35 cellular contexts compared by ENCODE assay signal in genomic region chr9:29548436-29548835, GRCh38.
"Had no signal": no experiment of that assay in that cellular context is flagged by ENCODE, and none has a peak within 500 bp of the region (broad histone marks: within the 10 kb centered on the region; RNA-seq: fewer than 3 reads in every experiment).

No MANE protein-coding gene starts in this region.

- DNase-seq: activated CD4-positive, alpha-beta memory T cell treated with anti-CD3 and anti-CD28 coated beads, Interleukin-2, amount 10 ng/mL, durations not matched to agents 7 days and 5 days; activated CD4-positive, alpha-beta T cell treated with anti-CD3 and anti-CD28 coated beads for 1 hour; activated CD4-positive, alpha-beta T cell treated with anti-CD3 and anti-CD28 coated beads for 48 hours; activated CD4-positive, CD25-positive, alpha-beta regulatory T cell; activated CD8-positive, alpha-beta memory T cell treated with anti-CD3 and anti-CD28 coated beads for 24 hours; activated CD8-positive, alpha-beta memory T cell treated with anti-CD3 and anti-CD28 coated beads, Interleukin-2, amount 10 ng/mL, durations not matched to agents 7 days and 5 days; activated CD8-positive, alpha-beta memory T cell treated with anti-CD3 and anti-CD28 coated beads, Interleukin-2, amount 50 U/mL, for 48 hours; activated effector memory CD4-positive, alpha-beta T cell treated with Interleukin-2 at 50 U/mL for 16 hours; activated naive CD4-positive, alpha-beta T cell treated with anti-CD3 and anti-CD28 coated beads, Interleukin-2, amount 10 ng/mL, durations not matched to agents 7 days and 5 days; activated naive CD8-positive, alpha-beta T cell treated with anti-CD3 and anti-CD28 coated beads, Interleukin-2, amount 50 U/mL, for 24 hours; activated T-cell treated with anti-CD3 and anti-CD28 coated beads, Interleukin-2, amount 50 U/mL, for 48 hours; amygdala; caudate nucleus; NCI-H1048; NCI-H1105 treated with DMSO at 0.1 percent for 48 hours; NCI-H1436; NCI-H1694 treated with DMSO at 0.1 percent for 48 hours; NCI-H2029; NCI-H2171; NCI-H510A; NCI-H526; NCI-H748 treated with DMSO at 0.1 percent for 48 hours; NK-92 treated with Interleukin-12 subunit alpha and Interleukin-12 subunit beta, amount 100 ng/mL, for 24 hours; PC-3; Peyer's patch; RPMI8226; SHP77 treated with DMSO at 0.1 percent for 48 hours; SW 1271; T-helper 1 cell; T-helper 2 cell; T-helper 9 cell; WERI-Rb-1 had no signal

- H3K27ac ChIP-seq: ascending aorta, KMS-11, Peyer's patch, SJSA1, WERI-Rb-1 had no signal

- H3K4me1 ChIP-seq: ascending aorta, Peyer's patch, SJSA1 had no signal

- H3K9me3 ChIP-seq: ascending aorta, Peyer's patch, SJSA1 had no signal

- H3K9ac ChIP-seq: KMS-11 had no signal

- ATAC-seq: activated CD8-positive, alpha-beta memory T cell treated with anti-CD3 and anti-CD28 coated beads, Interleukin-2, amount 10 ng/mL, durations not matched to agents 7 days and 5 days; activated naive CD8-positive, alpha-beta T cell treated with anti-CD3 and anti-CD28 coated beads, Interleukin-2, amount 50 U/mL, for 24 hours; PC-3 had no signal

- H3K27me3 ChIP-seq: ascending aorta, Peyer's patch, SJSA1 had no signal

- H3K4me2 ChIP-seq: KMS-11 had no signal

- H3K36me3 ChIP-seq: ascending aorta, Peyer's patch, SJSA1, WERI-Rb-1 had no signal

- H3K4me3 ChIP-seq: ascending aorta, Peyer's patch, SJSA1 had no signal
